15 cellular contexts compared by ENCODE assay signal in the genomic region with DNA sequence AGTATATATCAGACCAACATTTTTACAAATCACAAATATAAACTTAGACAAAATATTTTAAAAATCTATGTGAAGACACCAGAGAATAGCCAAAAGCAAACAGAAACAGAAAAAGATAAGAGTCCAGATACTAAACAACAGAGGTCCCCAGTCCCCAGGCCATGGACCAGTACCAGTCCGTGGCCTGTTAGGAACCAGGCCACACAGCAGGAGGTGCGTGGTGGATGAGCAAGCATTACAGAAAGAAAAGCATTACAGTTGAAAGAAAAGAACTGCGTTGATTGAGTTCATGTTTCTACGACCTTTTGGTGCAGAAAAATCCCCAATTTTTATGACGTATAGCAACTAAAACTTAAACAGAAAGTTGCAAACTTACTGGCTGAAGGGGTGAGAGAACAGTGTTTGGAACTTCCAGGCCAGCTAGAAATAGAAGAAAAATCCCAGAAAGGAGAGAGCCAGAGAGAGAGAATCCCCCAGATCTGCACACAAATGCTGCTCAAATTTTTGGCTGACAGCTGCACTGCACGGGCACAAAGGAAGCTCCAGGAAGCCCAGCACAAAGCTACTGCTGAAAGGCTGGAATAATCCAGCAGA.
"Had no signal": no experiment of that assay in that cellular context is flagged by ENCODE, and none has a peak within 500 bp of the region (broad histone marks: within the 10 kb centered on the region; RNA-seq: fewer than 3 reads in every experiment).

No MANE protein-coding gene starts in this region.

- H3K27ac ChIP-seq: ovary, thyroid gland, uterus had no signal

- H3K9me3 ChIP-seq: ovary, thyroid gland, uterus had no signal

- H3K4me3 ChIP-seq: ovary, thyroid gland, uterus had no signal

- H3K27ac Mint-ChIP-seq: activated T-cell treated with anti-CD3 and anti-CD28 coated beads, Interleukin-2, amount 50 U/mL, for 72 hours had no signal

- H3K4me3 Mint-ChIP-seq: activated T-cell treated with anti-CD3 and anti-CD28 coated beads, Interleukin-2, amount 50 U/mL, for 72 hours; nephron had no signal

- H3K36me3 ChIP-seq: ovary, thyroid gland, uterus had no signal

- H3K9me3 Mint-ChIP-seq: activated T-cell treated with anti-CD3 and anti-CD28 coated beads, Interleukin-2, amount 50 U/mL, for 72 hours; nephron had no signal

- ATAC-seq: activated CD4-positive, CD25-positive, alpha-beta regulatory T cell treated with anti-CD3 and anti-CD28 coated beads, Interleukin-2, amount 50 U/mL, for 24 hours; left lobe of liver had no signal

- H3K4me1 ChIP-seq: uterus had no signal

- DNase-seq: activated CD4-positive, alpha-beta T cell treated with anti-CD3 and anti-CD28 coated beads, Interleukin-2, amount 50 U/mL, for 48 hours; activated CD8-positive, alpha-beta memory T cell treated with anti-CD3 and anti-CD28 coated beads, Interleukin-2, amount 50 U/mL, for 4 hours; activated naive CD4-positive, alpha-beta T cell; activated T-cell treated with anti-CD3 and anti-CD28 coated beads, Interleukin-2, amount 50 U/mL, for 72 hours; aorta; foreskin melanocyte; mesenchymal stem cell; ovary; stimulated activated CD4-positive, alpha-beta T cell treated with anti-CD3 and anti-CD28 coated beads, Interleukin-15, amount 100 ng/mL, for 24 hours; stimulated activated CD4-positive, alpha-beta T cell treated with anti-CD3 and anti-CD28 coated beads, Interleukin-4, amount 100 ng/mL, for 4 hours; thyroid gland; uterus had no signal
